Comparison of ENCODE assay signal across 8 cellular contexts in genomic region chr19:14333101-14333871, GRCh38. TPM values are rescaled to one million over a fixed set of nuclear protein-coding genes. Genes with fewer than 3 reads are reported as not detected.
DNase-seq lines count a peak whose midpoint lies in the region; ATAC-seq and TF ChIP-seq lines count a peak whose summit lies in the region.

No MANE protein-coding gene starts in this region.

- no peaks in the 10 kb centered on the region for H3K27me3 Mint-ChIP-seq in activated CD4-positive, alpha-beta T cell treated with anti-CD3 and anti-CD28 coated beads for 36 hours
- H3K27me3 Mint-ChIP-seq in activated T-helper 2 cell treated with anti-CD3 and anti-CD28 coated beads, Interferon-gamma antibody, Interleukin-2, Interleukin-4, amounts not matched to agents 10 μg/mL and 5 μg/mL and 100 μg/mL, durations not matched to agents 14 hours and 24 hours and 36 hours (ENCODE audit: low read depth): peaks cover 1% of the 10 kb centered on the region

- H3K9me3 ChIP-seq in iPS-18c (ENCODE audit: control insufficient read depth, insufficient read depth, low read length): peaks cover 4% of the 10 kb centered on the region
- H3K9me3 ChIP-seq in testis: no peaks in the 10 kb centered on the region

- no peaks in the 10 kb centered on the region for H3K36me3 ChIP-seq in testis (ENCODE audit: low read depth, missing control alignments)

- 11 to 38% methylated on average over 10 to 34 of the region's 37 CpGs for whole genome bisulfite sequencing in testis, 2 donors

- intact Hi-C loops in activated CD4-positive, alpha-beta T cell treated with anti-CD3 and anti-CD28 coated beads for 36 hours (cut with DNase I, micrococcal nuclease): no loop called here
- intact Hi-C loops in activated T-helper 2 cell treated with anti-CD3 and anti-CD28 coated beads, Interferon-gamma antibody, Interleukin-2, Interleukin-4, amounts not matched to agents 10 μg/mL and 5 μg/mL and 100 μg/mL, durations not matched to agents 14 hours and 24 hours and 36 hours (cut with micrococcal nuclease): no loop called here
- intact Hi-C loops in testis (cut with DNase I; ENCODE audit: low total_unique reads): no loop called here

- peak; percentile 31 for ATAC-seq in activated CD4-positive, alpha-beta T cell treated with anti-CD3 and anti-CD28 coated beads for 36 hours

- TF ChIP-seq CTCF in testis (IDR thresholded peaks at IDR 0.05): no peak

- TF ChIP-seq POLR2A in testis (IDR thresholded peaks at IDR 0.05): no peak

- no peak overlapping the region for H3K4me3 Mint-ChIP-seq in activated CD4-positive, alpha-beta T cell treated with anti-CD3 and anti-CD28 coated beads for 36 hours
- peak overlapping the region; percentile 37 for H3K4me3 Mint-ChIP-seq in activated T-helper 2 cell treated with anti-CD3 and anti-CD28 coated beads, Interferon-gamma antibody, Interleukin-2, Interleukin-4, amounts not matched to agents 10 μg/mL and 5 μg/mL and 100 μg/mL, durations not matched to agents 14 hours and 24 hours and 36 hours (ENCODE audit: low read depth)

- H3K4me3 ChIP-seq in iPS-18c (ENCODE audit: insufficient read depth, low read depth, low read length): peak overlapping the region; percentile 49
- peak overlapping the region; percentile 10 to 57 for H3K4me3 ChIP-seq in testis

- DNase-seq in activated CD4-positive, alpha-beta T cell treated with anti-CD3 and anti-CD28 coated beads for 36 hours: peak; percentile 35
- DNase-seq in activated CD4-positive, alpha-beta T cell treated with anti-CD3 and anti-CD28 coated beads for 1 hour: no peak
- DNase-seq in activated T-helper 2 cell treated with anti-CD3 and anti-CD28 coated beads, Interferon-gamma antibody, Interleukin-2, Interleukin-4, amounts not matched to agents 10 μg/mL and 5 μg/mL and 100 μg/mL, durations not matched to agents 14 hours and 24 hours and 36 hours (ENCODE audit: low spot score): no peak
- DNase-seq in testis: peak; percentile 16
- DNase-seq in HUDEP-2 (lab: John Stamatoyannopoulos, UW; ENCODE audit: unreplicated experiment in 76 of 76): no peak
- no peak for DNase-seq in NCI-H524 (lab: John Stamatoyannopoulos, UW)
- no peak for DNase-seq in NCI-H128 (lab: John Stamatoyannopoulos, UW; ENCODE audit: unreplicated experiment)

- H3K36me3 Mint-ChIP-seq in activated CD4-positive, alpha-beta T cell treated with anti-CD3 and anti-CD28 coated beads for 36 hours (ENCODE audit: low read depth): no peaks in the 10 kb centered on the region
- no peaks in the 10 kb centered on the region for H3K36me3 Mint-ChIP-seq in activated T-helper 2 cell treated with anti-CD3 and anti-CD28 coated beads, Interferon-gamma antibody, Interleukin-2, Interleukin-4, amounts not matched to agents 10 μg/mL and 5 μg/mL and 100 μg/mL, durations not matched to agents 14 hours and 24 hours and 36 hours (ENCODE audit: low read depth)

- peaks cover 10% of the 10 kb centered on the region for H3K4me1 Mint-ChIP-seq in activated CD4-positive, alpha-beta T cell treated with anti-CD3 and anti-CD28 coated beads for 36 hours
- H3K4me1 Mint-ChIP-seq in activated T-helper 2 cell treated with anti-CD3 and anti-CD28 coated beads, Interferon-gamma antibody, Interleukin-2, Interleukin-4, amounts not matched to agents 10 μg/mL and 5 μg/mL and 100 μg/mL, durations not matched to agents 14 hours and 24 hours and 36 hours (ENCODE audit: low read depth): peaks cover 7% of the 10 kb centered on the region

- H3K27me3 ChIP-seq in testis: no peaks in the 10 kb centered on the region

- no peaks in the 10 kb centered on the region for H3K9me3 Mint-ChIP-seq in activated CD4-positive, alpha-beta T cell treated with anti-CD3 and anti-CD28 coated beads for 36 hours (ENCODE audit: low read depth)
- no peaks in the 10 kb centered on the region for H3K9me3 Mint-ChIP-seq in activated T-helper 2 cell treated with anti-CD3 and anti-CD28 coated beads, Interferon-gamma antibody, Interleukin-2, Interleukin-4, amounts not matched to agents 10 μg/mL and 5 μg/mL and 100 μg/mL, durations not matched to agents 14 hours and 24 hours and 36 hours

- H3K27ac Mint-ChIP-seq in activated CD4-positive, alpha-beta T cell treated with anti-CD3 and anti-CD28 coated beads for 36 hours: no peak overlapping the region
- H3K27ac Mint-ChIP-seq in activated T-helper 2 cell treated with anti-CD3 and anti-CD28 coated beads, Interferon-gamma antibody, Interleukin-2, Interleukin-4, amounts not matched to agents 10 μg/mL and 5 μg/mL and 100 μg/mL, durations not matched to agents 14 hours and 24 hours and 36 hours: no peak overlapping the region

- CTCF ChIA-PET in activated CD4-positive, alpha-beta T cell treated with anti-CD3 and anti-CD28 coated beads for 36 hours (lab: Charles Lee): no interaction called here

- no peak overlapping the region for H3K27ac ChIP-seq in testis

- H3K4me1 ChIP-seq in testis: peaks cover 4% of the 10 kb centered on the region

- POLR2A ChIA-PET in activated CD4-positive, alpha-beta T cell treated with anti-CD3 and anti-CD28 coated beads for 36 hours (lab: Charles Lee): no interaction called here

RNA-seq across cellular contexts. Expression of gene ADGRE5, which starts 48.0 kb away (rescaled TPM):
- total RNA-seq in activated CD4-positive, alpha-beta T cell treated with anti-CD3 and anti-CD28 coated beads for 36 hours: 100 to 1,000 TPM; 207 to 232 TPM
- total RNA-seq in activated T-helper 2 cell treated with anti-CD3 and anti-CD28 coated beads, Interferon-gamma antibody, Interleukin-2, Interleukin-4, amounts not matched to agents 10 μg/mL and 5 μg/mL and 100 μg/mL, durations not matched to agents 14 hours and 24 hours and 36 hours: 177 and 183 TPM in 2 replicates
- 10 to 100 TPM in 1 of 2 donors, 1 to 10 TPM in 1; 8.7 to 14.6 TPM for total RNA-seq in testis
- 21.2 TPM for polyA plus RNA-seq in testis (ENCODE audit: insufficient read depth, low read depth, low replicate concordance)

Comparison
In these comparisons a context has a peak if more than half of its experiments do, and no peak if none do; other contexts are left out.
1. DNase-seq: peak in activated CD4-positive, alpha-beta T cell treated with anti-CD3 and anti-CD28 coated beads for 36 hours (single experiment) and testis (single experiment); none in activated CD4-positive, alpha-beta T cell treated with anti-CD3 and anti-CD28 coated beads for 1 hour (single experiment), activated T-helper 2 cell treated with anti-CD3 and anti-CD28 coated beads, Interferon-gamma antibody, Interleukin-2, Interleukin-4, amounts not matched to agents 10 μg/mL and 5 μg/mL and 100 μg/mL, durations not matched to agents 14 hours and 24 hours and 36 hours (single experiment), HUDEP-2 (0 of 76), NCI-H524 (0 of 2) and NCI-H128 (single experiment).
2. RNA of gene ADGRE5, which starts 48.0 kb away (total RNA-seq): 207 to 232 TPM in activated CD4-positive, alpha-beta T cell treated with anti-CD3 and anti-CD28 coated beads for 36 hours and 177 to 183 TPM in activated T-helper 2 cell treated with anti-CD3 and anti-CD28 coated beads, Interferon-gamma antibody, Interleukin-2, Interleukin-4, amounts not matched to agents 10 μg/mL and 5 μg/mL and 100 μg/mL, durations not matched to agents 14 hours and 24 hours and 36 hours; 8.7 to 14.6 TPM in testis; every median in the first group is over 10 times any median in the second.